In genomic region chr3:130878464-130878863, GRCh38 we compare ENCODE assay signal across 35 cellular contexts.
"Had no signal": no experiment of that assay in that cellular context is flagged by ENCODE, and none has a peak within 500 bp of the region (broad histone marks: within the 10 kb centered on the region; RNA-seq: fewer than 3 reads in every experiment).

No MANE protein-coding gene starts in this region.

- H3K4me3 ChIP-seq: MG63 had no signal

- DNase-seq: Karpas-422, Kasumi-1, MG63, MM.1S, MV-4-11, NCI-H1048, NCI-H1092, NCI-H1092 treated with DMSO at 0.1 percent for 48 hours, NCI-H1105, NCI-H1105 treated with DMSO at 0.1 percent for 48 hours, NCI-H1417, NCI-H1417 treated with DMSO at 0.1 percent for 48 hours, NCI-H1436, NCI-H1436 treated with DMSO at 0.1 percent for 48 hours, NCI-H146, NCI-H1694, NCI-H1694 treated with DMSO at 0.1 percent for 48 hours, NCI-H187, NCI-H187 treated with DMSO at 0.1 percent for 48 hours, NCI-H1930, NCI-H2029, NCI-H2029 treated with DMSO at 0.1 percent for 48 hours, NCI-H2081, NCI-H2081 treated with DMSO at 0.1 percent for 48 hours, NCI-H2107, NCI-H2171, NCI-H2171 treated with DMSO at 0.1 percent for 48 hours, NCI-H2227 treated with DMSO at 0.1 percent for 48 hours, NCI-H226, NCI-H345, NCI-H446, NCI-H446 treated with DMSO at 0.1 percent for 48 hours, NCI-H510A, NCI-H510A treated with DMSO at 0.1 percent for 48 hours, NCI-H524 had no signal

- H3K36me3 ChIP-seq: MG63 had no signal
